In the genomic region with DNA sequence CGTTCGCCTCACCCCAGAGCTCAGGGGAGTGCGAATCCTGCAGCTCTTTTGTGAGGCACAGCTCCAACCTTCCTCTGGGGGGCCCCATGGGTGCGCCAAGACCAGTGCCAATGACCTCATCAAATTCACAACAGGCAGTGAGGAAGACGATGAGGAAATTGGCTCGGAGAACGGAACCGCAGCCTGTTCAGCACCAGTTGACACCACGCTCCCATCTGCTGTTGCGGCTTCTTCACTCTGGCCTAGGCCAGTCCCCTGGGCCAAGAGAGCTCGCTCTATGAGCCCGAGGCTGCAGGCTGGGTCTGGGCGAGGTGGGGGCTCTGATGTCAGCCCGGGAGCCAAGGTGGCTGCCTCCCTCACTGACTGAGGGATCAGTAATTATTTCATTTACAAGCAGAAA, we compare ENCODE assay signal across 11 cellular contexts. TPM values are rescaled to one million over a fixed set of nuclear protein-coding genes. Genes with fewer than 3 reads are reported as not detected.
A peak's percentile ranks its signal among the peaks of the same experiment; 100 is the strongest.
DNase-seq lines count a peak whose midpoint lies in the region; ATAC-seq and TF ChIP-seq lines count a peak whose summit lies in the region.
"Had no signal": no experiment of that assay in that cellular context is flagged by ENCODE, and none has a peak within 500 bp of the region (broad histone marks: within the 10 kb centered on the region; RNA-seq: fewer than 3 reads in every experiment).

No MANE protein-coding gene starts in this region.

- H3K4me3 ChIP-seq in HL-60 (replicated peaks; ENCODE audit: insufficient read depth, low read length) (no peak overlapping the region), foreskin fibroblast (ENCODE audit: low read depth in 1 of 2, low read length in 2 of 2) (no peak overlapping the region), neuronal stem cell (ENCODE audit: low read length in 2 of 2) (no peak overlapping the region)

- H2AK5ac ChIP-seq in neuronal stem cell (ENCODE audit: low read depth, low read length): no peak overlapping the region

- ATAC-seq in left cardiac atrium: peak; percentile 35 to 64
- ATAC-seq: stimulated activated naive CD8-positive, alpha-beta T cell treated with anti-CD3 and anti-CD28 coated beads, Interleukin-15, Interleukin-2, amounts not matched to agents 100 U/mL and 50 U/mL, for 24 hours had no signal

- H2AFZ ChIP-seq in neuronal stem cell (ENCODE audit: low read length): no peak overlapping the region

- H2BK120ac ChIP-seq in neuronal stem cell (ENCODE audit: low read depth, low read length): no peak overlapping the region

- no peak overlapping the region for H3K23ac ChIP-seq in neuronal stem cell (ENCODE audit: low read depth, low read length, poor library complexity)

- H3K27me3 ChIP-seq in HL-60 (ENCODE audit: insufficient read depth, poor library complexity, severe bottlenecking) (no peaks in the 10 kb centered on the region), neuronal stem cell (ENCODE audit: control insufficient read depth in 3 of 3, insufficient read depth in 3 of 3, low read depth in 1 of 3, low read length in 3 of 3) (peaks cover 0 to 8% (median 3%) of the 10 kb centered on the region in 3 experiments)

- intact Hi-C loops in left cardiac atrium (cut with DNase I): no loop called here

- H4K91ac ChIP-seq in neuronal stem cell (ENCODE audit: low read depth, low read length, poor library complexity): no peak overlapping the region

- no peak overlapping the region for H3K4ac ChIP-seq in neuronal stem cell (ENCODE audit: low read length)

- no CpG with 5 or more reads among the region's 14 CpGs for WGBS in neuronal stem cell (ENCODE audit: extremely low coverage in 2 of 2, insufficient read length in 2 of 2, insufficient replicate concordance in 1 of 2), 2 donors

- DNase-seq in HL-60 (ENCODE audit: low read depth in 1 of 2, low spot score in 1 of 2): peak; percentile 30 to 34
- DNase-seq in UCSD-AML1 (lab: John Stamatoyannopoulos, UW; ENCODE audit: unreplicated experiment): peak; percentile 81
- peak; percentile 60 for DNase-seq in left cardiac atrium
- DNase-seq in retina: peak; percentile 61
- DNase-seq in stimulated activated naive CD4-positive, alpha-beta T cell treated with Interleukin-2 at 50 U/mL for 16 hours (lab: John Stamatoyannopoulos, UW): no peak
- DNase-seq in germinal center (ENCODE audit: low spot score): no peak
- no peak for DNase-seq in foreskin fibroblast
- no peak for DNase-seq in neuronal stem cell (ENCODE audit: low spot score)
- DNase-seq: activated CD4-positive, alpha-beta T cell treated with anti-CD3 and anti-CD28 coated beads, Interleukin-2, amount 50 U/mL, for 4 hours; Caco-2; stimulated activated naive CD8-positive, alpha-beta T cell treated with anti-CD3 and anti-CD28 coated beads, Interleukin-15, Interleukin-2, amounts not matched to agents 100 U/mL and 50 U/mL, for 24 hours had no signal

- H3K79me1 ChIP-seq in neuronal stem cell (ENCODE audit: low read depth, low read length): no peaks in the 10 kb centered on the region

- H3K14ac ChIP-seq in neuronal stem cell (ENCODE audit: low read length): no peak overlapping the region

- no peak for TF ChIP-seq CTCF in HL-60 (IDR thresholded peaks at IDR 0.05; ENCODE audit: insufficient read depth, low read length)
- TF ChIP-seq CTCF in foreskin fibroblast (IDR thresholded peaks at IDR 0.05; ENCODE audit: low read depth, low read length): no peak

- H3K18ac ChIP-seq in neuronal stem cell (ENCODE audit: low read length): no peak overlapping the region

- H2BK12ac ChIP-seq in neuronal stem cell (ENCODE audit: low read length): no peak overlapping the region

- H3K9ac ChIP-seq in neuronal stem cell (ENCODE audit: low read depth, low read length, poor library complexity): no peak overlapping the region

- H4K8ac ChIP-seq in neuronal stem cell (ENCODE audit: low read depth, low read length): no peak overlapping the region

- H3K27ac ChIP-seq in HL-60 (replicated peaks) (no peak overlapping the region), neuronal stem cell (replicated peaks; ENCODE audit: low read length) (no peak overlapping the region)

- H3K4me2 ChIP-seq in neuronal stem cell (ENCODE audit: insufficient read depth, low read length, poor library complexity, severe bottlenecking): no peak overlapping the region

- no peak overlapping the region for H2BK15ac ChIP-seq in neuronal stem cell (ENCODE audit: low read length)

- no peaks in the 10 kb centered on the region for H3K36me3 ChIP-seq in neuronal stem cell (replicated peaks in 1 of 2; ENCODE audit: control insufficient read depth in 2 of 2, insufficient read depth in 2 of 2, low read length in 2 of 2)

- H3K4me1 ChIP-seq in neuronal stem cell (ENCODE audit: control insufficient read depth in 2 of 2, insufficient read depth in 1 of 2, low read depth in 1 of 2, low read length in 2 of 2): peaks cover 20 to 23% of the 10 kb centered on the region in 2 donors

- no peak overlapping the region for H2BK5ac ChIP-seq in neuronal stem cell (ENCODE audit: low read length)

- H3K9me3 ChIP-seq in neuronal stem cell (replicated peaks in 1 of 2; ENCODE audit: control insufficient read depth in 2 of 2, insufficient read depth in 1 of 2, low read depth in 1 of 2, low read length in 2 of 2): no peaks in the 10 kb centered on the region
- H3K9me3 ChIP-seq: Caco-2 had no signal

RNA-seq across cellular contexts. Expression of a gene that starts 2.2 kb away (rescaled TPM):
- 10 to 100 TPM; 14.1 to 19.8 TPM for total RNA-seq in left cardiac atrium
- 0.49 TPM for polyA plus RNA-seq in neuronal stem cell (2013, experiment 1 of 2)
- polyA plus RNA-seq in neuronal stem cell (2013, experiment 2 of 2): 0.48 TPM

RNA-seq across cellular contexts. Expression of a gene that starts 54.1 kb away (rescaled TPM):
- 10 to 100 TPM; 22.1 to 37.5 TPM for total RNA-seq in left cardiac atrium
- 18.4 TPM for polyA plus RNA-seq in neuronal stem cell (2013, experiment 1 of 2)
- 19.2 TPM for polyA plus RNA-seq in neuronal stem cell (2013, experiment 2 of 2)

Comparison
In these comparisons a context has a peak if more than half of its experiments do, and no peak if none do; other contexts are left out.
1. DNase-seq: peak in HL-60 (2 of 2), UCSD-AML1 (single experiment), left cardiac atrium (single experiment) and retina (single experiment); none in stimulated activated naive CD4-positive, alpha-beta T cell treated with Interleukin-2 at 50 U/mL for 16 hours (single experiment), germinal center (single experiment), foreskin fibroblast (0 of 2) and neuronal stem cell (single experiment).